ENCODE assay signal across 14 cellular contexts in genomic region chr7:137642031-137642430, GRCh38.
"Had no signal": no experiment of that assay in that cellular context is flagged by ENCODE, and none has a peak within 500 bp of the region (broad histone marks: within the 10 kb centered on the region; RNA-seq: fewer than 3 reads in every experiment).

No MANE protein-coding gene starts in this region.

- H3K36me3 ChIP-seq: gastroesophageal sphincter, spleen, thyroid gland had no signal

- H3K9me3 ChIP-seq: gastroesophageal sphincter, spleen, thyroid gland had no signal

- H3K4me1 ChIP-seq: gastroesophageal sphincter, spleen, thyroid gland had no signal

- H3K27ac ChIP-seq: gastroesophageal sphincter, spleen, thyroid gland had no signal

- DNase-seq: activated gamma-delta T cell treated with Interleukin-2 at 50 U/mL for 16 hours; activated T-cell treated with anti-CD3 and anti-CD28 coated beads, Interleukin-2, amount 50 U/mL, for 1 hour; aorta; head of caudate nucleus; hypothalamus; left ventricle myocardium superior; natural killer cell; retina; spleen; stimulated activated CD4-positive, alpha-beta T cell treated with anti-CD3 and anti-CD28 coated beads, Interleukin-4, amount 100 ng/mL, for 1 hour; stimulated activated naive CD4-positive, alpha-beta T cell treated with Interleukin-2 at 50 U/mL for 16 hours; substantia nigra; thyroid gland had no signal

- H3K27me3 ChIP-seq: gastroesophageal sphincter, thyroid gland had no signal

- H3K4me3 ChIP-seq: gastroesophageal sphincter, spleen, thyroid gland had no signal
